In genomic region chr12:40068416-40068815, GRCh38 we compare ENCODE assay signal across 26 cellular contexts.
"Had no signal": no experiment of that assay in that cellular context is flagged by ENCODE, and none has a peak within 500 bp of the region (broad histone marks: within the 10 kb centered on the region; RNA-seq: fewer than 3 reads in every experiment).

No MANE protein-coding gene starts in this region.

- DNase-seq: stimulated activated CD4-positive, alpha-beta T cell treated with anti-CD3 and anti-CD28 coated beads, Interleukin-2, amount 100 ng/mL, for 48 hours; stimulated activated CD4-positive, alpha-beta T cell treated with anti-CD3 and anti-CD28 coated beads, Interleukin-4, amount 100 ng/mL, for 1 hour; stimulated activated CD4-positive, alpha-beta T cell treated with anti-CD3 and anti-CD28 coated beads, Interleukin-4, amount 100 ng/mL, for 24 hours; stimulated activated CD4-positive, alpha-beta T cell treated with anti-CD3 and anti-CD28 coated beads, Interleukin-4, amount 100 ng/mL, for 4 hours; stimulated activated CD8-positive, alpha-beta memory T cell treated with anti-CD3 and anti-CD28 coated beads, Interleukin-4, amount 100 ng/mL, for 48 hours; stimulated activated naive B cell treated with anti-CD40 and anti-IgM and Interleukin-4, amounts not matched to agents 10 μg/mL and 1 μg/mL and 100 μg/mL, for 72 hours; stimulated activated naive CD4-positive, alpha-beta T cell; stimulated activated naive CD4-positive, alpha-beta T cell treated with Interleukin-2 at 50 U/mL for 16 hours; stimulated activated naive CD8-positive, alpha-beta T cell treated with anti-CD3 and anti-CD28 coated beads, Interleukin-15, amount 100 ng/mL, for 72 hours; stimulated activated naive CD8-positive, alpha-beta T cell treated with anti-CD3 and anti-CD28 coated beads, Interleukin-15, Interleukin-2, amounts not matched to agents 100 U/mL and 50 U/mL, for 24 hours; stomach; substantia nigra; testis; thyroid gland; tibial artery; transverse colon; trophoblast cell; upper lobe of left lung; upper lobe of right lung; uterus had no signal

- H3K36me3 ChIP-seq: stomach, suprapubic skin, thoracic aorta, thyroid gland, tibial artery, tibial nerve, transverse colon, upper lobe of left lung, upper lobe of right lung, uterus, vagina had no signal

- H3K4me3 ChIP-seq: stomach, suprapubic skin, testis, thoracic aorta, thyroid gland, tibial artery, tibial nerve, transverse colon, upper lobe of left lung, upper lobe of right lung, uterus, vagina had no signal

- H3K4me1 ChIP-seq: suprapubic skin, testis, thyroid gland, tibial nerve, transverse colon, upper lobe of left lung, upper lobe of right lung, uterus, vagina had no signal

- H3K9me3 ChIP-seq: stomach, suprapubic skin, testis, thoracic aorta, thyroid gland, tibial artery, tibial nerve, transverse colon, upper lobe of left lung, upper lobe of right lung, uterus, vagina had no signal

- H3K27ac ChIP-seq: stomach, suprapubic skin, testis, thoracic aorta, thyroid gland, tibial artery, tibial nerve, transverse colon, upper lobe of left lung, upper lobe of right lung, uterus, vagina had no signal

- H3K27me3 ChIP-seq: stomach, suprapubic skin, testis, thyroid gland, tibial artery, tibial nerve, transverse colon, upper lobe of left lung, upper lobe of right lung, uterus, vagina had no signal

- ATAC-seq: stimulated activated effector memory CD8-positive, alpha-beta T cell treated with anti-CD3 and anti-CD28 coated beads, Interleukin-12 subunit alpha, Interleukin-12 subunit beta, amount 100 ng/mL, for 72 hours; stimulated activated memory B cell treated with anti-CD40 and anti-IgM and Interleukin-4, amounts not matched to agents 10 μg/mL and 1 μg/mL and 100 μg/mL, for 72 hours; stimulated activated naive B cell treated with anti-CD40 and anti-IgM and Interleukin-4, amounts not matched to agents 10 μg/mL and 1 μg/mL and 100 μg/mL, for 72 hours; stimulated activated naive CD8-positive, alpha-beta T cell treated with anti-CD3 and anti-CD28 coated beads, Interleukin-15, amount 100 ng/mL, for 72 hours; stimulated activated naive CD8-positive, alpha-beta T cell treated with anti-CD3 and anti-CD28 coated beads, Interleukin-15, Interleukin-2, amounts not matched to agents 100 U/mL and 50 U/mL, for 24 hours; upper lobe of right lung had no signal
